27 cellular contexts compared by ENCODE assay signal in genomic region chrX:122943918-122944317, GRCh38.
A peak's percentile ranks its signal among the peaks of the same experiment; 100 is the strongest.
DNase-seq lines count a peak whose midpoint lies in the region; ATAC-seq and TF ChIP-seq lines count a peak whose summit lies in the region.
"Had no signal": no experiment of that assay in that cellular context is flagged by ENCODE, and none has a peak within 500 bp of the region (broad histone marks: within the 10 kb centered on the region; RNA-seq: fewer than 3 reads in every experiment).

No MANE protein-coding gene starts in this region.

- no peak overlapping the region for H3K4me2 ChIP-seq in SK-N-SH

- H3K4me3 ChIP-seq in SK-N-SH (ENCODE audit: low read depth in 2 of 2, low read length in 1 of 2) (no peak overlapping the region), uterus (no peak overlapping the region)
- H3K4me3 ChIP-seq: esophagus squamous epithelium, GM12878, sigmoid colon had no signal

- H3K79me2 ChIP-seq in SK-N-SH (ENCODE audit: insufficient read depth) = no peaks in the 10 kb centered on the region
- H3K79me2 ChIP-seq: parathyroid adenoma had no signal

- POLR2A ChIA-PET in SK-N-SH (lab: Yijun Ruan, JAX) = no interaction called here

- H3K9me3 ChIP-seq in SK-N-SH = no peaks in the 10 kb centered on the region
- no peaks in the 10 kb centered on the region for H3K9me3 ChIP-seq in uterus
- H3K9me3 ChIP-seq: esophagus squamous epithelium had no signal

- no peak overlapping the region for H2AFZ ChIP-seq in SK-N-SH (ENCODE audit: low read depth)
- H2AFZ ChIP-seq: parathyroid adenoma had no signal

- no peak overlapping the region for H3K27ac ChIP-seq in SK-N-SH (ENCODE audit: low read depth in 2 of 2, low read length in 1 of 2)
- H3K27ac ChIP-seq in uterus = no peak overlapping the region
- H3K27ac ChIP-seq: 22Rv1, esophagus squamous epithelium, parathyroid adenoma, sigmoid colon had no signal

- H3K9me2 ChIP-seq in SK-N-SH = no peaks in the 10 kb centered on the region

- H3K27me3 ChIP-seq in SK-N-SH (ENCODE audit: insufficient read depth) = no peaks in the 10 kb centered on the region
- H3K27me3 ChIP-seq in uterus = no peaks in the 10 kb centered on the region
- H3K27me3 ChIP-seq: esophagus squamous epithelium, sigmoid colon had no signal

- no peaks in the 10 kb centered on the region for H4K20me1 ChIP-seq in SK-N-SH (ENCODE audit: insufficient read depth)

- TF ChIP-seq CTCF in SK-N-SH (IDR thresholded peaks at IDR 0.05) = no peak
- TF ChIP-seq CTCF in uterus (IDR thresholded peaks at IDR 0.05) = no peak

- no peak overlapping the region for H3K9ac ChIP-seq in SK-N-SH
- H3K9ac ChIP-seq: parathyroid adenoma had no signal

- no peak for ATAC-seq in SK-N-SH treated with all-trans-retinoic acid at 6 μM for 48 hours
- no peak for ATAC-seq in GM21390 (IDR thresholded peaks at IDR 0.05; ENCODE audit: unreplicated experiment)
- ATAC-seq in GM18909 (IDR thresholded peaks at IDR 0.05; ENCODE audit: poor library complexity, unreplicated experiment) = no peak
- ATAC-seq: activated naive CD8-positive, alpha-beta T cell treated with anti-CD3 and anti-CD28 coated beads, Interleukin-2, amount 50 U/mL, for 24 hours; GM12878; naive thymus-derived CD4-positive, alpha-beta T cell had no signal

- no peak for TF ChIP-seq POLR2A in uterus (IDR thresholded peaks at IDR 0.05)

- no peak for TF ChIP-seq RAD21 in SK-N-SH (IDR thresholded peaks at IDR 0.05; ENCODE audit: low read length)

- 40% methylated on average over 3 of the region's 3 CpGs for WGBS in SK-N-SH (ENCODE audit: low lambda C conversion rate)

- no peak for DNase-seq in SK-N-SH
- peak; percentile 14 for DNase-seq in amniotic stem cell (lab: John Stamatoyannopoulos, UW)
- peak; percentile 8 for DNase-seq in fibroblast of the conjunctiva (ENCODE audit: low read depth)
- DNase-seq in NCI-H526 treated with DMSO at 0.1 percent for 48 hours (lab: John Stamatoyannopoulos, UW) = no peak
- DNase-seq in uterus = no peak
- DNase-seq: activated CD4-positive, alpha-beta T cell treated with anti-CD3 and anti-CD28 coated beads, Interleukin-2, amount 10 ng/mL, durations not matched to agents 7 days and 5 days; activated CD8-positive, alpha-beta memory T cell treated with anti-CD3 and anti-CD28 coated beads, Interleukin-2, amount 50 U/mL, for 4 hours; activated effector memory CD4-positive, alpha-beta T cell treated with Interleukin-2 at 50 U/mL for 16 hours; activated naive CD8-positive, alpha-beta T cell treated with anti-CD3 and anti-CD28 coated beads, Interleukin-2, amount 50 U/mL, for 24 hours; C1 segment of cervical spinal cord; DMS 273 treated with DMSO at 0.1 percent for 48 hours; effector memory CD4-positive, alpha-beta T cell; esophagus squamous epithelium; hypothalamus; naive thymus-derived CD4-positive, alpha-beta T cell; NCI-H1930; NCI-H226; RPMI8226; sigmoid colon; stimulated activated CD4-positive, alpha-beta T cell treated with anti-CD3 and anti-CD28 coated beads, Interleukin-2, amount 100 ng/mL, for 24 hours; trophoblast cell had no signal

- H3K36me3 ChIP-seq in SK-N-SH (replicated peaks in 1 of 2; ENCODE audit: control insufficient read depth in 1 of 2, insufficient read depth in 2 of 2, low read length in 1 of 2) = no peaks in the 10 kb centered on the region
- no peaks in the 10 kb centered on the region for H3K36me3 ChIP-seq in uterus
- H3K36me3 ChIP-seq: esophagus squamous epithelium, sigmoid colon had no signal

- no peaks in the 10 kb centered on the region for H3K4me1 ChIP-seq in SK-N-SH (ENCODE audit: control insufficient read depth in 1 of 2, insufficient read depth in 2 of 2, low read depth in 1 of 2, low read length in 1 of 2)
- no peaks in the 10 kb centered on the region for H3K4me1 ChIP-seq in uterus
- H3K4me1 ChIP-seq: esophagus squamous epithelium, parathyroid adenoma, sigmoid colon had no signal

- H3F3A ChIP-seq in SK-N-SH (replicated peaks; ENCODE audit: insufficient read depth) = no peaks in the 10 kb centered on the region

- no peak for TF ChIP-seq EP300 in SK-N-SH (IDR thresholded peaks at IDR 0.05; ENCODE audit: borderline replicate concordance in 1 of 2, low read depth in 1 of 2, low read length in 1 of 2)

- CTCF ChIA-PET in SK-N-SH (lab: Yijun Ruan, JAX) = no interaction called here

- intact Hi-C loops in uterus (cut with DNase I; ENCODE audit: low total_unique reads) = no loop called here

TF ChIP-seq in SK-N-SH treated with all-trans-retinoic acid at 6 μM for 48 hours, 23 proteins besides CTCF, POLR2A, EP300 and RAD21:
- TF ChIP-seq ZNF8 (CRISPR knock-in tag; IDR thresholded peaks at IDR 0.05) = peak; percentile 62; the same call in 1 of the 2 replicates
- TF ChIP-seq ZNF70 (CRISPR knock-in tag; IDR thresholded peaks at IDR 0.05) = no peak
- TF ChIP-seq CSRNP3 (CRISPR knock-in tag; IDR thresholded peaks at IDR 0.05) = no peak
TF ChIP-seq in SK-N-SH treated with all-trans-retinoic acid at 6 μM for 48 hours: peak in this region for 1.

TF ChIP-seq in SK-N-SH, 30 proteins besides CTCF, POLR2A, EP300 and RAD21:
- TF ChIP-seq GATA2 (CRISPR knock-in tag; IDR thresholded peaks at IDR 0.05) (no peak), MAX (IDR thresholded peaks at IDR 0.05; ENCODE audit: low read depth) (no peak)

Comparison
In these comparisons a context has a peak if more than half of its experiments do, and no peak if none do; other contexts are left out.
1. DNase-seq: peak in amniotic stem cell (single experiment) and fibroblast of the conjunctiva (single experiment); none in SK-N-SH (single experiment), NCI-H526 treated with DMSO at 0.1 percent for 48 hours (single experiment) and uterus (0 of 2).